In the genomic region with DNA sequence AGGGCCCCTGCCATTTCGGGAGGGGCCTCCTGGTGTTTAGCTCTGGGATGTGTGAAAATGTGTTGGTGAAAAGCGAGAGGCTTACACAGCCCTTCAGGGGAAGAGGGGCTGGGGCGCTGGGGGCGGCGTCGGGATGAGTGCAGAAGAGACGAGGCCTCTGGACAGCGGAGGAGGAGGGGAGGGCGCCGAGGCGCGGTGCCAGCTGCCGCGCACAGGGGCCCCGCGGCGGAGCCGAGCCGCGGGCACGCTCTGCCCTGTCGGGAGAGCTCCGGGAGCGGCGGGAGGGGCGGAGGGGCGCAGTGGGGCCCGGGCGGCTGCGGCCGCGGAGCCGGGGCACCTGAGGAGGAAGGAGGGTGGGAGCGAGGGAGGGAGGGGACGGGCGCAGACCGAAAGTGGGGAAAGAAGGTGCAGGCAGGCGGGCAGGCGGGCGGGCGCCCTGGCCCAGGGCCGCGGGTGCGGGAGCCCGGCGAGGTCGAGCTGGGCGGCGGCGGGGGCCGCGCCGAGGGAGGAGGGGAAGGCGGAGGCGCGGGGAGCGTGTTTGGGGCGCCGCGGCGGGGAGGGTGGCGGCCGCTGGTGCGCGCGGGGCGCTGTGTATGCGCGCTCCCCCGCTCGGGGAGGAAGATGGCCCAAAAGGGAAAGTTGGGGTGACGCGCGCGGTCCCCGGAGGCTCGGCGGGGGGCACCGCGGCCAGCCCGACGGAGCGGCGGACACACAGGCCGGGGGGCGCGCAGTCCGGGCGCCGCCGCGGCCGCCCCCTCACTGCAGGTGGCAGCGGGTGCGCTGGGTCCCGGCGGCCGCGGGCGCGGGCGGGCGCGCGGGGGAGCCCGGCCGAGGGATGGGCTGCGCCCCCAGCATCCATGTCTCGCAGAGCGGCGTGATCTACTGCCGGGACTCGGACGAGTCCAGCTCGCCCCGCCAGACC, we compare ENCODE assay signal across 9 cellular contexts. TPM values are rescaled to one million over a fixed set of nuclear protein-coding genes. Genes with fewer than 3 reads are reported as not detected.
A peak's percentile ranks its signal among the peaks of the same experiment; 100 is the strongest.
DNase-seq lines count a peak whose midpoint lies in the region; ATAC-seq, FAIRE-seq and TF ChIP-seq lines count a peak whose summit lies in the region.
"Had no signal": no experiment of that assay in that cellular context is flagged by ENCODE, and none has a peak within 500 bp of the region (broad histone marks: within the 10 kb centered on the region; RNA-seq: fewer than 3 reads in every experiment).

A gene with protein sequence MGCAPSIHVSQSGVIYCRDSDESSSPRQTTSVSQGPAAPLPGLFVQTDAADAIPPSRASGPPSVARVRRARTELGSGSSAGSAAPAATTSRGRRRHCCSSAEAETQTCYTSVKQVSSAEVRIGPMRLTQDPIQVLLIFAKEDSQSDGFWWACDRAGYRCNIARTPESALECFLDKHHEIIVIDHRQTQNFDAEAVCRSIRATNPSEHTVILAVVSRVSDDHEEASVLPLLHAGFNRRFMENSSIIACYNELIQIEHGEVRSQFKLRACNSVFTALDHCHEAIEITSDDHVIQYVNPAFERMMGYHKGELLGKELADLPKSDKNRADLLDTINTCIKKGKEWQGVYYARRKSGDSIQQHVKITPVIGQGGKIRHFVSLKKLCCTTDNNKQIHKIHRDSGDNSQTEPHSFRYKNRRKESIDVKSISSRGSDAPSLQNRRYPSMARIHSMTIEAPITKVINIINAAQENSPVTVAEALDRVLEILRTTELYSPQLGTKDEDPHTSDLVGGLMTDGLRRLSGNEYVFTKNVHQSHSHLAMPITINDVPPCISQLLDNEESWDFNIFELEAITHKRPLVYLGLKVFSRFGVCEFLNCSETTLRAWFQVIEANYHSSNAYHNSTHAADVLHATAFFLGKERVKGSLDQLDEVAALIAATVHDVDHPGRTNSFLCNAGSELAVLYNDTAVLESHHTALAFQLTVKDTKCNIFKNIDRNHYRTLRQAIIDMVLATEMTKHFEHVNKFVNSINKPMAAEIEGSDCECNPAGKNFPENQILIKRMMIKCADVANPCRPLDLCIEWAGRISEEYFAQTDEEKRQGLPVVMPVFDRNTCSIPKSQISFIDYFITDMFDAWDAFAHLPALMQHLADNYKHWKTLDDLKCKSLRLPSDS (plus strand): TSS at position 590 of the 922 bp plus-strand sequence. CDS start 246 bp downstream, at position 836.

- peaks cover 5% of the 10 kb centered on the region for H3K4me1 Mint-ChIP-seq in nephron

- no peak for FAIRE-seq in endothelial cell of umbilical vein (lab: Jason Lieb, UNC)
- FAIRE-seq: keratinocyte had no signal

- dilution Hi-C loops in endothelial cell of umbilical vein (cut with MboI; ENCODE audit: extremely low pct_ligation_motif_present, low sequenced_read_pairs), result no loop called here

- no peak for TF ChIP-seq POLR2A in endothelial cell of umbilical vein (IDR thresholded peaks at IDR 0.05; ENCODE audit: low read depth, low read length)

- no peaks in the 10 kb centered on the region for H3K9me3 ChIP-seq in RWPE2 (ENCODE audit: severe bottlenecking)
- no peaks in the 10 kb centered on the region for H3K9me3 ChIP-seq in endothelial cell of umbilical vein (replicated peaks; ENCODE audit: control insufficient read depth, insufficient read depth, low read length)

- BruUV-seq in endothelial cell of umbilical vein (replicated peaks; lab: Mats Ljungman, UMichigan), result no TSS peak

- H3K4me3 Mint-ChIP-seq in nephron, result peak within 1 kb of the TSS; percentile 86 to 90 (median 89)

- H3K9me1 ChIP-seq in endothelial cell of umbilical vein (replicated peaks; ENCODE audit: control insufficient read depth, extremely low read depth, insufficient read depth, low read length), result no peaks in the 10 kb centered on the region

- CTCF ChIA-PET in endothelial cell of umbilical vein (lab: Charles Lee), result no interaction called here

- DNase-seq in ELR (ENCODE audit: low read depth) (peak; percentile 5), RWPE2 (ENCODE audit: low spot score) (no peak), endothelial cell of umbilical vein (ENCODE audit: low read depth, low spot score) (no peak), T-helper 9 cell (no peak)

- H4K20me1 ChIP-seq in endothelial cell of umbilical vein (replicated peaks; ENCODE audit: control insufficient read depth, extremely low read depth, insufficient read depth, low read length), result no peaks in the 10 kb centered on the region

- no peaks in the 10 kb centered on the region for H3K79me2 ChIP-seq in endothelial cell of umbilical vein (ENCODE audit: control insufficient read depth, insufficient read depth, low read length)

- peaks cover 64% of the 10 kb centered on the region for H3K27me3 Mint-ChIP-seq in nephron (ENCODE audit: low read depth)

- H3K4me3 ChIP-seq in RWPE2 (ENCODE audit: severe bottlenecking) (peak within 1 kb of the TSS; percentile 43), endothelial cell of umbilical vein (replicated peaks in 1 of 3; ENCODE audit: insufficient read depth in 1 of 3, low read depth in 1 of 3, low read length in 3 of 3) (peak within 1 kb of the TSS in 1 of 3 experiments; percentile 26)

- intact Hi-C loops in endothelial cell of umbilical vein (cut with micrococcal nuclease), result no loop called here

- H3K27me3 ChIP-seq in RWPE2 (ENCODE audit: insufficient read depth, poor library complexity, severe bottlenecking) (peaks cover 76% of the 10 kb centered on the region), endothelial cell of umbilical vein (ENCODE audit: control insufficient read depth in 2 of 2, insufficient read depth in 2 of 2, low read length in 2 of 2) (peaks cover 42 to 65% of the 10 kb centered on the region in 2 experiments)

- TF ChIP-seq CTCF in RWPE2 (IDR thresholded peaks at IDR 0.05; ENCODE audit: poor library complexity, severe bottlenecking), result no peak
- no peak for TF ChIP-seq CTCF in endothelial cell of umbilical vein (IDR thresholded peaks at IDR 0.05; ENCODE audit: extremely low read depth in 1 of 2, insufficient read depth in 1 of 2, low read depth in 1 of 2, low read length in 2 of 2)
- no peak for TF ChIP-seq CTCF in nephron (IDR thresholded peaks at IDR 0.05; ENCODE audit: unreplicated experiment in 3 of 3)

- H3K27ac ChIP-seq in RWPE2 (ENCODE audit: poor library complexity, severe bottlenecking) (no peak within 1 kb of the TSS), endothelial cell of umbilical vein (ENCODE audit: insufficient read depth, low read depth, low read length) (no peak within 1 kb of the TSS)

- no peaks in the 10 kb centered on the region for H3K9me3 Mint-ChIP-seq in nephron

- ATAC-seq in RWPE2 (ENCODE audit: low read depth) (peak; percentile 48), GM19452 (IDR thresholded peaks at IDR 0.05; ENCODE audit: unreplicated experiment) (no peak), HG03025 (IDR thresholded peaks at IDR 0.05; ENCODE audit: low FRiP score, unreplicated experiment) (no peak), GM18858 (IDR thresholded peaks at IDR 0.05; ENCODE audit: unreplicated experiment) (no peak)

- H3K4me1 ChIP-seq in RWPE2 (ENCODE audit: insufficient read depth, poor library complexity, severe bottlenecking) (no peaks in the 10 kb centered on the region), endothelial cell of umbilical vein (ENCODE audit: control insufficient read depth, extremely low read depth, insufficient read depth, low read length) (no peaks in the 10 kb centered on the region)

- peak within 1 kb of the TSS in 1 of 3 experiments; percentile 11 for H3K27ac Mint-ChIP-seq in nephron

- H3K36me3 Mint-ChIP-seq in nephron (ENCODE audit: low read depth), result no peaks in the 10 kb centered on the region

- no peak within 1 kb of the TSS for H3K4me2 ChIP-seq in endothelial cell of umbilical vein (ENCODE audit: insufficient read depth, low read length)

- no peak within 1 kb of the TSS for H3K9ac ChIP-seq in endothelial cell of umbilical vein (replicated peaks; ENCODE audit: extremely low read depth, insufficient read depth, low read length)

- H3K36me3 ChIP-seq in RWPE2 (ENCODE audit: low read depth) (no peaks in the 10 kb centered on the region), endothelial cell of umbilical vein (ENCODE audit: control insufficient read depth in 2 of 2, extremely low read depth in 1 of 2, insufficient read depth in 2 of 2, low read length in 2 of 2) (no peaks in the 10 kb centered on the region)

- no peak within 1 kb of the TSS for H2AFZ ChIP-seq in endothelial cell of umbilical vein (ENCODE audit: low read depth, low read length)

- POLR2A ChIA-PET in endothelial cell of umbilical vein (lab: Charles Lee), result no interaction called here

TF ChIP-seq in endothelial cell of umbilical vein, 7 proteins besides CTCF, POLR2A, EP300 and RAD21:
- TF ChIP-seq GATA2 (IDR thresholded peaks at IDR 0.05; ENCODE audit: insufficient read depth, insufficient read length, low read depth, low read length), result no peak
- peak; percentile 41 for TF ChIP-seq EZH2 (IDR thresholded peaks at IDR 0.05; ENCODE audit: borderline replicate concordance, low read depth, low read length, severe bottlenecking)
TF ChIP-seq in endothelial cell of umbilical vein: peak in this region for 1.

RNA-seq across cellular contexts. Expression of the gene that starts here (rescaled TPM):
- total RNA-seq in endothelial cell of umbilical vein, result not detected in 2 replicates
- polyA plus RNA-seq in endothelial cell of umbilical vein, result not detected in 2 replicates
- polyA plus RNA-seq in endothelial cell of umbilical vein (2011; cell fraction: cytosol; rRNA removed), result 0.01 TPM in 1 of 2 replicates, not detected in the other
- 0.04 TPM in 1 of 2 replicates, not detected in the other for polyA plus RNA-seq in endothelial cell of umbilical vein (2011; cell fraction: nucleus; rRNA removed)
- polyA plus RNA-seq in endothelial cell of umbilical vein (2012), result 0.33 and 0.44 TPM in 2 replicates
- polyA minus RNA-seq in endothelial cell of umbilical vein, result 0.15 TPM in 1 of 2 replicates, not detected in the other
- polyA minus RNA-seq in endothelial cell of umbilical vein (2011; cell fraction: cytosol; rRNA and poly(A)+ RNA removed), result 12.0 TPM
- 0.29 and 0.38 TPM in 2 replicates for polyA minus RNA-seq in endothelial cell of umbilical vein (2011; cell fraction: nucleus; rRNA and poly(A)+ RNA removed)
- polyA plus RNA-seq: keratinocyte had no signal
